ENCODE assay signal across 23 cellular contexts in the genomic region with DNA sequence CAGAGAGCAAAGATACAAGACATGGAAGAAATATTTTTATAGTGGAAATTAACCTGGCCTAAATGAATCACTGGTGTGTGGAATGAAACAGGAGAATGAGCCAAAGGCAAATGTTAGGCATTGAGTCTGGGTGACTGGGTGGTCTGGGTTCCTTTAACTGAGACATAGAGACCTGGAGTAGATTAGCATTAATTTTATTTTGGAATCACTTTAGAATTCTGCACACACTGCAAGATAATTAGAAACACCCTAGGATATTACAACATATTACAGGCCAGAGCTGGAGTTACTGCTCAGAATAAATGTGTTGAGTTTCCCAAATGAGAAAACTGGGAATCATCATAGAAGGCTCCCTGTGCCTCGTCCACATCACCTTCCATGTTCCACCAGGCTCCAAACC.
A peak's percentile ranks its signal among the peaks of the same experiment; 100 is the strongest.
DNase-seq lines count a peak whose midpoint lies in the region; ATAC-seq, FAIRE-seq and TF ChIP-seq lines count a peak whose summit lies in the region.
"Had no signal": no experiment of that assay in that cellular context is flagged by ENCODE, and none has a peak within 500 bp of the region (broad histone marks: within the 10 kb centered on the region; RNA-seq: fewer than 3 reads in every experiment).

No MANE protein-coding gene starts in this region.

- in situ Hi-C loops in HAP-1 (cut with MboI; ENCODE audit: low sequenced_read_pairs) = no loop called here

- H3K27me3 ChIP-seq in astrocyte (ENCODE audit: insufficient read depth, low read length) = no peaks in the 10 kb centered on the region
- H3K27me3 ChIP-seq in HAP-1 (ENCODE audit: low read depth) = no peaks in the 10 kb centered on the region

- no peak for ATAC-seq in activated CD4-positive, alpha-beta T cell treated with anti-CD3 and anti-CD28 coated beads for 36 hours
- no peak for ATAC-seq in stimulated activated naive CD8-positive, alpha-beta T cell treated with anti-CD3 and anti-CD28 coated beads, Interleukin-15, Interleukin-2, amounts not matched to agents 100 U/mL and 50 U/mL, for 24 hours
- ATAC-seq in GM18870 (IDR thresholded peaks at IDR 0.05; ENCODE audit: unreplicated experiment) = no peak
- ATAC-seq: GM23338, Panc1 had no signal

- H3K36me3 ChIP-seq in astrocyte (ENCODE audit: insufficient read depth, low read length) (no peaks in the 10 kb centered on the region), HAP-1 (replicated peaks) (no peaks in the 10 kb centered on the region)

- H3K4me1 Mint-ChIP-seq in HFFc6 (ENCODE audit: low read depth) = peaks cover 56% of the 10 kb centered on the region
- H3K4me1 Mint-ChIP-seq in astrocyte (ENCODE audit: low read depth, unreplicated experiment) = no peaks in the 10 kb centered on the region
- no peaks in the 10 kb centered on the region for H3K4me1 Mint-ChIP-seq in activated CD4-positive, alpha-beta T cell treated with anti-CD3 and anti-CD28 coated beads for 36 hours
- H3K4me1 Mint-ChIP-seq: GM23338 had no signal

- intact Hi-C loops in activated CD4-positive, alpha-beta T cell treated with anti-CD3 and anti-CD28 coated beads for 36 hours (cut with DNase I, micrococcal nuclease) = no loop called here

- H3K36me3 Mint-ChIP-seq in HFFc6 (ENCODE audit: low read depth) (peaks cover 4% of the 10 kb centered on the region; the same call in 1 of the 2 replicates), astrocyte (ENCODE audit: low read depth, unreplicated experiment) (no peaks in the 10 kb centered on the region)
- no peaks in the 10 kb centered on the region for H3K36me3 Mint-ChIP-seq in activated CD4-positive, alpha-beta T cell treated with anti-CD3 and anti-CD28 coated beads for 36 hours (ENCODE audit: low read depth)
- H3K36me3 Mint-ChIP-seq: IgD-negative memory B cell had no signal

- POLR2A ChIA-PET in activated CD4-positive, alpha-beta T cell treated with anti-CD3 and anti-CD28 coated beads for 36 hours (lab: Charles Lee) = no interaction called here

- no peak overlapping the region for H3K4me2 ChIP-seq in astrocyte (ENCODE audit: low read length)
- H3K4me2 ChIP-seq: GM23338, KMS-11 had no signal

- H3K4me3 Mint-ChIP-seq in HFFc6 = no peak overlapping the region
- H3K4me3 Mint-ChIP-seq in astrocyte (ENCODE audit: unreplicated experiment) = no peak overlapping the region
- H3K4me3 Mint-ChIP-seq in activated CD4-positive, alpha-beta T cell treated with anti-CD3 and anti-CD28 coated beads for 36 hours = no peak overlapping the region
- H3K4me3 Mint-ChIP-seq: GM23338, IgD-negative memory B cell had no signal

- FAIRE-seq in astrocyte (lab: Jason Lieb, UNC) = peak; percentile 34
- FAIRE-seq: GM18507 had no signal

- no peaks in the 10 kb centered on the region for H4K20me1 ChIP-seq in astrocyte (ENCODE audit: insufficient read depth, low read length)

- H3K79me2 ChIP-seq in astrocyte (ENCODE audit: insufficient read depth, low read length) = no peaks in the 10 kb centered on the region

- TF ChIP-seq CTCF in HFFc6 (IDR thresholded peaks at IDR 0.05) (no peak), astrocyte (IDR thresholded peaks at IDR 0.05; ENCODE audit: insufficient read depth, low read depth, low read length) (no peak), fibroblast of mammary gland (conservative IDR thresholded peaks at IDR 0.05; ENCODE audit: control insufficient read depth, insufficient read depth, low read depth, low read length) (no peak)

- H3K9me3 Mint-ChIP-seq in HFFc6 (no peaks in the 10 kb centered on the region), astrocyte (ENCODE audit: unreplicated experiment) (no peaks in the 10 kb centered on the region)
- no peaks in the 10 kb centered on the region for H3K9me3 Mint-ChIP-seq in activated CD4-positive, alpha-beta T cell treated with anti-CD3 and anti-CD28 coated beads for 36 hours (ENCODE audit: low read depth)
- H3K9me3 Mint-ChIP-seq: GM23338 had no signal

- H3K27ac ChIP-seq in astrocyte (ENCODE audit: low read depth, low read length) = no peak overlapping the region
- H3K27ac ChIP-seq: KMS-11 had no signal

- CTCF ChIA-PET in activated CD4-positive, alpha-beta T cell treated with anti-CD3 and anti-CD28 coated beads for 36 hours (lab: Charles Lee) = no interaction called here

- H3K27me3 Mint-ChIP-seq in HFFc6 (ENCODE audit: insufficient read depth) (0 out of 2 replicates have a peak, but pooled peaks cover 1% of the 10 kb centered on the region), astrocyte (ENCODE audit: low read depth, unreplicated experiment) (no peaks in the 10 kb centered on the region)
- H3K27me3 Mint-ChIP-seq in activated CD4-positive, alpha-beta T cell treated with anti-CD3 and anti-CD28 coated beads for 36 hours = no peaks in the 10 kb centered on the region
- H3K27me3 Mint-ChIP-seq: IgD-negative memory B cell had no signal

- H3K4me1 ChIP-seq in astrocyte (ENCODE audit: insufficient read depth, low read length) = peaks cover 4% of the 10 kb centered on the region
- H3K4me1 ChIP-seq in HAP-1 = no peaks in the 10 kb centered on the region

- no peak overlapping the region for H3K9ac ChIP-seq in astrocyte (ENCODE audit: low read length)
- H3K9ac ChIP-seq: KMS-11 had no signal

- DNase-seq in HFFc6 (no peak), astrocyte (ENCODE audit: low read depth) (no peak), fibroblast of mammary gland (ENCODE audit: low read depth) (peak; percentile 43), HAP-1 (ENCODE audit: low spot score in 2 of 2) (no peak)
- DNase-seq in activated CD4-positive, alpha-beta T cell treated with anti-CD3 and anti-CD28 coated beads for 36 hours = no peak
- no peak for DNase-seq in stimulated activated naive CD8-positive, alpha-beta T cell treated with anti-CD3 and anti-CD28 coated beads, Interleukin-15, Interleukin-2, amounts not matched to agents 100 U/mL and 50 U/mL, for 24 hours
- DNase-seq: Calu3, DMS153, DND-41, HCEC 1CT, MM.1S, NCI-H1694, NCI-H2029 treated with DMSO at 0.1 percent for 48 hours, NCI-H226, NCI-H510A, NCI-H69, SHP77 treated with DMSO at 0.1 percent for 48 hours had no signal

- no peak overlapping the region for H2AFZ ChIP-seq in astrocyte (ENCODE audit: low read depth, low read length)
- H2AFZ ChIP-seq: GM23338 had no signal

- peak overlapping the region; percentile 5; the same call in 1 of the 2 replicates for H3K27ac Mint-ChIP-seq in HFFc6
- no peak overlapping the region for H3K27ac Mint-ChIP-seq in astrocyte (ENCODE audit: unreplicated experiment)
- H3K27ac Mint-ChIP-seq in activated CD4-positive, alpha-beta T cell treated with anti-CD3 and anti-CD28 coated beads for 36 hours = no peak overlapping the region
- H3K27ac Mint-ChIP-seq: GM23338, IgD-negative memory B cell had no signal

- H3K4me3 ChIP-seq in astrocyte (ENCODE audit: insufficient read depth, low read depth, low read length) (no peak overlapping the region), fibroblast of mammary gland (ENCODE audit: control insufficient read depth, low read depth, low read length) (no peak overlapping the region), HAP-1 (no peak overlapping the region)
- H3K4me3 ChIP-seq: GM23338 had no signal

- H3K9me3 ChIP-seq in astrocyte (ENCODE audit: insufficient read depth, low read depth, low read length) (no peaks in the 10 kb centered on the region), HAP-1 (no peaks in the 10 kb centered on the region)
